Comparison of ENCODE assay signal across 23 cellular contexts in the genomic region with DNA sequence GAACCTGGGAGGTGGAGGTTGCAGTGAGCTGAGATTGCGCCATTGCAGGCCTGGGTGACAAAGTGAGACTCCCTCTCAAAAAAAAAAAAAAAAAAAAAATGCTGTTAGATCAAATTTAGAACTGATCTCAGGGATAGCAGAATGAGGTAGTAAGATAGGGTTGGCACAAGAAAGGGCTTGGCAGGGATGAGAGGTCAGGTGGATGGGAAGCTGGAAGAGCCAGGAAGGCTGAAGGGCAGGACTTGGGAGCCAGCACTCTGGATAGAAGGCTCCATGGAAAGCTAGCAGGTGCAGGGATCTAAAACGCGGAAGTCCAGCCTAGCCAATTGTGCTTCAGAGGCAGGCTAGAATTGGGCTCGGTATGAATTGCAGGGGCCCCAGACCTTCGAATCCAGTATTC.
"Had no signal": no experiment of that assay in that cellular context is flagged by ENCODE, and none has a peak within 500 bp of the region (broad histone marks: within the 10 kb centered on the region; RNA-seq: fewer than 3 reads in every experiment).

No MANE protein-coding gene starts in this region.

- H3K4me1 ChIP-seq: SJSA1 had no signal

- H3K27me3 Mint-ChIP-seq: IgD-negative memory B cell had no signal

- H3K27ac ChIP-seq: KMS-11, SJSA1, SK-N-MC had no signal

- H3K4me1 Mint-ChIP-seq: IgD-negative memory B cell had no signal

- H3K9ac ChIP-seq: KMS-11 had no signal

- FAIRE-seq: K562, RCC 7860 had no signal

- H3K9me3 ChIP-seq: SJSA1 had no signal

- ATAC-seq: K562 had no signal

- H3K4me2 ChIP-seq: KMS-11 had no signal

- H3K27ac Mint-ChIP-seq: IgD-negative memory B cell had no signal

- H3K36me3 Mint-ChIP-seq: IgD-negative memory B cell had no signal

- H3K4me3 ChIP-seq: K562, SJSA1, SK-N-MC had no signal

- H3K27me3 ChIP-seq: SJSA1 had no signal

- DNase-seq: Kasumi-1, MM.1S, NCI-H1092 treated with DMSO at 0.1 percent for 48 hours, NCI-H1436, NCI-H187, NCI-H2029, NCI-H2081 treated with DMSO at 0.1 percent for 48 hours, NCI-H2171, NCI-H226, NCI-H446, NCI-H510A, NCI-H524 treated with DMSO at 0.1 percent for 48 hours, NCI-H69, NCI-H774, Right ventricle myocardium superior, RPMI8226, SIG-M5 had no signal

- H3K4me3 Mint-ChIP-seq: IgD-negative memory B cell had no signal

- H3K36me3 ChIP-seq: SJSA1 had no signal
